In the genomic region with DNA sequence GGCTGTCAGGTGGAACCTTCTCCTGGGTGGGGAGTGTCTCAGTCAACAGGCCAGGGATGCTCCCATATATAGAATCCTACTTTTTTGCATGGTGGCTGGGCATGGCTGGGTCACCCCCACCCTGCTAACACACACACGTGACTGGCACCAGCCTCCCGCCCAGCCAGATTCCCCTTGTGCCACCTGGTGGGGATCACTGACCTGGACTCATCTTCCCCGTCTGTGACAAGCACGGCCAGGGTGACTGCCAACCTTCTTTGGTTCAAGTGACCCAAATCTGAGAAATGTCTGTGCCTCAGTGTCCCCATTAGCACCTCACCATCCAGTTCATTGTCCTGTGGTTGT, we compare ENCODE assay signal across 6 cellular contexts. TPM values are rescaled to one million over a fixed set of nuclear protein-coding genes. Genes with fewer than 3 reads are reported as not detected.
DNase-seq lines count a peak whose midpoint lies in the region; ATAC-seq, FAIRE-seq and TF ChIP-seq lines count a peak whose summit lies in the region.

No MANE protein-coding gene starts in this region.

- intact Hi-C loops in right lobe of liver (cut with DNase I) = no loop called here

- no peak for TF ChIP-seq CTCF in GM23338 (conservative IDR thresholded peaks at IDR 0.05; ENCODE audit: low read depth in 2 of 2)
- no peak for TF ChIP-seq CTCF in WTC11 (IDR thresholded peaks at IDR 0.05)
- no peak for TF ChIP-seq CTCF in right lobe of liver (IDR thresholded peaks at IDR 0.05)

- FAIRE-seq in HTR-8/SVneo (lab: Jason Lieb, UNC) = no peak

- peak overlapping the region; percentile 84 for H3K4me2 ChIP-seq in GM23338

- no peak for DNase-seq in GM23338 (ENCODE audit: low spot score)
- no peak for DNase-seq in WTC11 (ENCODE audit: low spot score)
- DNase-seq in right lobe of liver = no peak
- no peak for DNase-seq in effector CD4-positive, alpha-beta T cell
- no peak for DNase-seq in HTR-8/SVneo (ENCODE audit: insufficient read length, low spot score)
- DNase-seq in amniotic stem cell (lab: John Stamatoyannopoulos, UW) = no peak

- peaks cover 52% of the 10 kb centered on the region for H3K79me2 ChIP-seq in GM23338 (replicated peaks; ENCODE audit: insufficient read depth)

- H3K4me3 ChIP-seq in GM23338 = peak overlapping the region; percentile 70
- H3K4me3 ChIP-seq in right lobe of liver = peak overlapping the region; percentile 66 to 80 (median 68)

- 0 out of 3 replicates have a peak, but pooled peaks cover 4% of the 10 kb centered on the region for H3K9me3 Mint-ChIP-seq in GM23338
- H3K9me3 Mint-ChIP-seq in WTC11 = no peaks in the 10 kb centered on the region

- no peaks in the 10 kb centered on the region for H3K9me2 ChIP-seq in GM23338 (ENCODE audit: insufficient read depth)

- H3K27me3 ChIP-seq in GM23338 (ENCODE audit: insufficient read depth) (no peaks in the 10 kb centered on the region; the same call in 1 of the 2 replicates), right lobe of liver (no peaks in the 10 kb centered on the region)

- peaks cover 12% of the 10 kb centered on the region; the same call in 1 of the 2 replicates for H3F3A ChIP-seq in GM23338 (replicated peaks; ENCODE audit: low read depth)

- H3K27me3 Mint-ChIP-seq in GM23338 (ENCODE audit: insufficient read depth, low read depth, poor library complexity) = peaks cover 20% of the 10 kb centered on the region
- peaks cover 25% of the 10 kb centered on the region for H3K27me3 Mint-ChIP-seq in WTC11 (ENCODE audit: low read depth)

- H3K36me3 ChIP-seq in GM23338 (ENCODE audit: insufficient read depth) (no peaks in the 10 kb centered on the region), right lobe of liver (no peaks in the 10 kb centered on the region)

- TF ChIP-seq POLR2A in right lobe of liver (IDR thresholded peaks at IDR 0.05) = no peak

- H4K20me1 ChIP-seq in GM23338 (replicated peaks; ENCODE audit: insufficient read depth) = peaks cover 6% of the 10 kb centered on the region

- H3K27ac ChIP-seq in GM23338 (ENCODE audit: low read depth) (no peak overlapping the region), right lobe of liver (peak overlapping the region; percentile 67 to 83 (median 72))

- CTCF ChIA-PET in WTC11 (lab: Charles Lee) = interaction anchor here (0.8 to 1.0 kb wide), 3 partner anchors 28 to 46 kb away, joined by 3 to 6 read pairs (median 5); no protein-coding TSS in a partner anchor

- peak overlapping the region; percentile 71 for H3K4me3 Mint-ChIP-seq in GM23338
- H3K4me3 Mint-ChIP-seq in WTC11 = peak overlapping the region; percentile 65

- H3K9me3 ChIP-seq in right lobe of liver = no peaks in the 10 kb centered on the region

- WGBS in right lobe of liver (ENCODE audit: insufficient coverage, low coverage, low lambda C conversion rate, missing lambda C conversion rate) = 18% methylated on average over 2 of the region's 4 CpGs

- H3K36me3 Mint-ChIP-seq in GM23338 (ENCODE audit: low read depth) (no peaks in the 10 kb centered on the region; the same call in 1 of the 3 replicates), WTC11 (no peaks in the 10 kb centered on the region)

- no peak overlapping the region for H3K27ac Mint-ChIP-seq in GM23338
- H3K27ac Mint-ChIP-seq in WTC11 = no peak overlapping the region

- H3K4me1 Mint-ChIP-seq in GM23338 (peaks cover 10% of the 10 kb centered on the region; the same call in 2 of the 3 replicates), WTC11 (peaks cover 9% of the 10 kb centered on the region)

- no peak overlapping the region for H2AFZ ChIP-seq in GM23338

- POLR2A ChIA-PET in WTC11 (lab: Charles Lee) = interaction anchor here (0.6 kb wide), 1 partner anchor 65 kb away, joined by 5 read pairs; no protein-coding TSS in a partner anchor

- ATAC-seq in GM23338 (no peak), WTC11 (no peak), right lobe of liver (peak in 2 of 4 donors; percentile 3)

- peaks cover 12% of the 10 kb centered on the region; the same call in 1 of the 2 replicates for H3K4me1 ChIP-seq in GM23338 (ENCODE audit: insufficient read depth)
- H3K4me1 ChIP-seq in right lobe of liver = peaks cover 0 to 5% (median 0%) of the 10 kb centered on the region in 4 donors

TF ChIP-seq in GM23338, 12 proteins besides CTCF, POLR2A, EP300 and RAD21 (continues in another document):
- TF ChIP-seq POLR2AphosphoS5 (IDR thresholded peaks at IDR 0.05; ENCODE audit: low read depth) = no peak
- TF ChIP-seq ZNF114 (CRISPR knock-in tag; IDR thresholded peaks at IDR 0.05) = no peak
- no peak for TF ChIP-seq EZH2phosphoT487 (IDR thresholded peaks at IDR 0.05; ENCODE audit: unreplicated experiment)
- TF ChIP-seq NANOG (IDR thresholded peaks at IDR 0.05; ENCODE audit: borderline replicate concordance) = no peak
- TF ChIP-seq ZNF331 (CRISPR knock-in tag; IDR thresholded peaks at IDR 0.05; ENCODE audit: low read depth) = no peak
- TF ChIP-seq, protein P1, sequence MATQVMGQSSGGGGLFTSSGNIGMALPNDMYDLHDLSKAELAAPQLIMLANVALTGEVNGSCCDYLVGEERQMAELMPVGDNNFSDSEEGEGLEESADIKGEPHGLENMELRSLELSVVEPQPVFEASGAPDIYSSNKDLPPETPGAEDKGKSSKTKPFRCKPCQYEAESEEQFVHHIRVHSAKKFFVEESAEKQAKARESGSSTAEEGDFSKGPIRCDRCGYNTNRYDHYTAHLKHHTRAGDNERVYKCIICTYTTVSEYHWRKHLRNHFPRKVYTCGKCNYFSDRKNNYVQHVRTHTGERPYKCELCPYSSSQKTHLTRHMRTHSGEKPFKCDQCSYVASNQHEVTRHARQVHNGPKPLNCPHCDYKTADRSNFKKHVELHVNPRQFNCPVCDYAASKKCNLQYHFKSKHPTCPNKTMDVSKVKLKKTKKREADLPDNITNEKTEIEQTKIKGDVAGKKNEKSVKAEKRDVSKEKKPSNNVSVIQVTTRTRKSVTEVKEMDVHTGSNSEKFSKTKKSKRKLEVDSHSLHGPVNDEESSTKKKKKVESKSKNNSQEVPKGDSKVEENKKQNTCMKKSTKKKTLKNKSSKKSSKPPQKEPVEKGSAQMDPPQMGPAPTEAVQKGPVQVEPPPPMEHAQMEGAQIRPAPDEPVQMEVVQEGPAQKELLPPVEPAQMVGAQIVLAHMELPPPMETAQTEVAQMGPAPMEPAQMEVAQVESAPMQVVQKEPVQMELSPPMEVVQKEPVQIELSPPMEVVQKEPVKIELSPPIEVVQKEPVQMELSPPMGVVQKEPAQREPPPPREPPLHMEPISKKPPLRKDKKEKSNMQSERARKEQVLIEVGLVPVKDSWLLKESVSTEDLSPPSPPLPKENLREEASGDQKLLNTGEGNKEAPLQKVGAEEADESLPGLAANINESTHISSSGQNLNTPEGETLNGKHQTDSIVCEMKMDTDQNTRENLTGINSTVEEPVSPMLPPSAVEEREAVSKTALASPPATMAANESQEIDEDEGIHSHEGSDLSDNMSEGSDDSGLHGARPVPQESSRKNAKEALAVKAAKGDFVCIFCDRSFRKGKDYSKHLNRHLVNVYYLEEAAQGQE (IDR thresholded peaks at IDR 0.05; ENCODE audit: unreplicated experiment) = no peak

TF ChIP-seq in WTC11, 78 proteins besides CTCF, POLR2A, EP300 and RAD21:
- TF ChIP-seq, protein P2, sequence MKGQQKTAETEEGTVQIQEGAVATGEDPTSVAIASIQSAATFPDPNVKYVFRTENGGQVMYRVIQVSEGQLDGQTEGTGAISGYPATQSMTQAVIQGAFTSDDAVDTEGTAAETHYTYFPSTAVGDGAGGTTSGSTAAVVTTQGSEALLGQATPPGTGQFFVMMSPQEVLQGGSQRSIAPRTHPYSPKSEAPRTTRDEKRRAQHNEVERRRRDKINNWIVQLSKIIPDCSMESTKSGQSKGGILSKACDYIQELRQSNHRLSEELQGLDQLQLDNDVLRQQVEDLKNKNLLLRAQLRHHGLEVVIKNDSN (CRISPR knock-in tag; IDR thresholded peaks at IDR 0.05) = 0 out of 2 replicates have a peak, but pooled peaks have one; percentile 1
- no peak for TF ChIP-seq NR2C2 (CRISPR knock-in tag; IDR thresholded peaks at IDR 0.05)

RNA-seq across cellular contexts. Expression of a gene that starts 1.0 kb away (rescaled TPM):
- 147 and 201 TPM in 2 replicates for total RNA-seq in GM23338 (2014; rRNA removed; shearing (Covaris generic))
- polyA plus RNA-seq in GM23338 (2016; fragmentation: Nextera tagmentation; extraction: Ambion mirVana) = 86.8 and 106 TPM in 2 replicates
- total RNA-seq in WTC11 (2021) (170 to 197 TPM (median 187 TPM) in 3 replicates), right lobe of liver (10 to 100 TPM; 19.5 to 49.4 (median 34.1) TPM)

RNA-seq across cellular contexts. Expression of a gene that starts 15.0 kb away (rescaled TPM):
- 156 and 196 TPM in 2 replicates for total RNA-seq in GM23338 (2014; rRNA removed; shearing (Covaris generic))
- polyA plus RNA-seq in GM23338 (2016; fragmentation: Nextera tagmentation; extraction: Ambion mirVana) = 185 and 195 TPM in 2 replicates
- total RNA-seq in WTC11 (2021) = 103 to 136 TPM (median 105 TPM) in 3 replicates
- total RNA-seq in right lobe of liver = 10 to 100 TPM; 12.9 to 34.5 (median 24.6) TPM

RNA-seq across cellular contexts. Expression of a gene that starts 41.0 kb away (rescaled TPM):
- 1.2 TPM in 1 of 2 replicates, not detected in the other for total RNA-seq in GM23338 (2014; rRNA removed; shearing (Covaris generic))
- 0.56 and 0.57 TPM in 2 replicates for polyA plus RNA-seq in GM23338 (2016; fragmentation: Nextera tagmentation; extraction: Ambion mirVana)
- total RNA-seq in WTC11 (2021) (0.68 to 1.2 TPM (median 0.87 TPM) in 3 replicates), right lobe of liver (under 1 TPM in 4 of 6 experiments, not detected in 2; 0.16 to 0.32 (median 0.29) TPM)

RNA-seq across cellular contexts. Expression of a gene that starts 52.9 kb away (rescaled TPM):
- total RNA-seq in GM23338 (2014; rRNA removed; shearing (Covaris generic)) = 1.5 and 5.5 TPM in 2 replicates
- 1.4 and 2.1 TPM in 2 replicates for polyA plus RNA-seq in GM23338 (2016; fragmentation: Nextera tagmentation; extraction: Ambion mirVana)
- total RNA-seq in WTC11 (2021) = 3.2 to 4.0 TPM (median 3.9 TPM) in 3 replicates
- total RNA-seq in right lobe of liver = 10 to 100 TPM in 5 of 6 experiments, 1 to 10 TPM in 1; 7.9 to 21.5 (median 15.3) TPM
